ENCODE assay signal across 1 cellular context in genomic region chr2:207635468-207636200, GRCh38.
TF ChIP-seq lines count a peak whose summit lies in the region.

No MANE protein-coding gene starts in this region.

TF ChIP-seq in A549, 52 proteins besides CTCF, POLR2A, EP300 and RAD21 (continued from another document):
- TF ChIP-seq, protein P1, sequence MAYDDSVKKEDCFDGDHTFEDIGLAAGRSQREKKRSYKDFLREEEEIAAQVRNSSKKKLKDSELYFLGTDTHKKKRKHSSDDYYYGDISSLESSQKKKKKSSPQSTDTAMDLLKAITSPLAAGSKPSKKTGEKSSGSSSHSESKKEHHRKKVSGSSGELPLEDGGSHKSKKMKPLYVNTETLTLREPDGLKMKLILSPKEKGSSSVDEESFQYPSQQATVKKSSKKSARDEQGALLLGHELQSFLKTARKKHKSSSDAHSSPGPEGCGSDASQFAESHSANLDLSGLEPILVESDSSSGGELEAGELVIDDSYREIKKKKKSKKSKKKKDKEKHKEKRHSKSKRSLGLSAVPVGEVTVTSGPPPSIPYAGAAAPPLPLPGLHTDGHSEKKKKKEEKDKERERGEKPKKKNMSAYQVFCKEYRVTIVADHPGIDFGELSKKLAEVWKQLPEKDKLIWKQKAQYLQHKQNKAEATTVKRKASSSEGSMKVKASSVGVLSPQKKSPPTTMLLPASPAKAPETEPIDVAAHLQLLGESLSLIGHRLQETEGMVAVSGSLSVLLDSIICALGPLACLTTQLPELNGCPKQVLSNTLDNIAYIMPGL (CRISPR knock-in tag; IDR thresholded peaks at IDR 0.05; ENCODE audit: borderline replicate concordance), result no peak
